In genomic region chr5:171336486-171337206, GRCh38 we compare ENCODE assay signal across 1 cellular context.
TF ChIP-seq lines count a peak whose summit lies in the region.

No MANE protein-coding gene starts in this region.

TF ChIP-seq in HepG2, 621 proteins besides CTCF, POLR2A, EP300 and RAD21:
- TF ChIP-seq STAG1 (CRISPR knock-in tag; IDR thresholded peaks at IDR 0.05) (peak; percentile 56), KLF13 (CRISPR knock-in tag; IDR thresholded peaks at IDR 0.05) (no peak)
